25 cellular contexts compared by ENCODE assay signal in genomic region chr17:76356803-76357456, GRCh38. TPM values are rescaled to one million over a fixed set of nuclear protein-coding genes. Genes with fewer than 3 reads are reported as not detected.
A peak's percentile ranks its signal among the peaks of the same experiment; 100 is the strongest.
DNase-seq lines count a peak whose midpoint lies in the region; ATAC-seq and TF ChIP-seq lines count a peak whose summit lies in the region.
"Had no signal": no experiment of that assay in that cellular context is flagged by ENCODE, and none has a peak within 500 bp of the region (broad histone marks: within the 10 kb centered on the region; RNA-seq: fewer than 3 reads in every experiment).

No MANE protein-coding gene starts in this region.

- H3K27ac ChIP-seq in VCaP (0 out of 2 replicates have a peak overlapping the region, but pooled peaks have one; percentile 2), neural progenitor cell (no peak overlapping the region), gastrocnemius medialis (no peak overlapping the region)
- H3K27ac ChIP-seq: foreskin keratinocyte, pancreas, PC-9, right atrium auricular region, spleen, suprapubic skin had no signal

- H2AFZ ChIP-seq in neural progenitor cell (replicated peaks), result no peak overlapping the region
- H2AFZ ChIP-seq: PC-9 had no signal

- H3K4me3 ChIP-seq in neural progenitor cell (no peak overlapping the region), gastrocnemius medialis (no peak overlapping the region)
- H3K4me3 ChIP-seq: pancreas, PC-9, right atrium auricular region, spleen, suprapubic skin had no signal

- H3K27me3 Mint-ChIP-seq in IgD-negative memory B cell (no peaks in the 10 kb centered on the region), neural progenitor cell (ENCODE audit: insufficient read depth, low read depth) (peaks cover 6% of the 10 kb centered on the region)
- H3K27me3 Mint-ChIP-seq in activated T-cell treated with anti-CD3 and anti-CD28 coated beads, Interleukin-2, amount 50 U/mL, for 24 hours, result no peaks in the 10 kb centered on the region
- H3K27me3 Mint-ChIP-seq: naive thymus-derived CD8-positive, alpha-beta T cell; stimulated activated memory B cell treated with anti-CD40 and anti-IgM and Interleukin-4, amounts not matched to agents 10 μg/mL and 1 μg/mL and 100 μg/mL, for 72 hours had no signal

- TF ChIP-seq CTCF in VCaP (conservative IDR thresholded peaks at IDR 0.05) (no peak), neural progenitor cell (IDR thresholded peaks at IDR 0.05) (no peak), gastrocnemius medialis (IDR thresholded peaks at IDR 0.05 in 4 of 5, conservative IDR thresholded peaks at IDR 0.05 in 1 of 5) (no peak)

- H3F3A ChIP-seq in neural progenitor cell (ENCODE audit: low read depth), result peaks cover 11% of the 10 kb centered on the region

- H3K36me3 Mint-ChIP-seq in IgD-negative memory B cell (no peaks in the 10 kb centered on the region), neural progenitor cell (peaks cover 2% of the 10 kb centered on the region)
- peaks cover 7% of the 10 kb centered on the region for H3K36me3 Mint-ChIP-seq in activated T-cell treated with anti-CD3 and anti-CD28 coated beads, Interleukin-2, amount 50 U/mL, for 24 hours (ENCODE audit: low read depth)
- H3K36me3 Mint-ChIP-seq: naive thymus-derived CD8-positive, alpha-beta T cell; stimulated activated memory B cell treated with anti-CD40 and anti-IgM and Interleukin-4, amounts not matched to agents 10 μg/mL and 1 μg/mL and 100 μg/mL, for 72 hours had no signal

- H3K4me1 Mint-ChIP-seq in IgD-negative memory B cell (peaks cover 15 to 19% (median 16%) of the 10 kb centered on the region in 3 donors), neural progenitor cell (peaks cover 41% of the 10 kb centered on the region)
- peaks cover 18% of the 10 kb centered on the region for H3K4me1 Mint-ChIP-seq in activated T-cell treated with anti-CD3 and anti-CD28 coated beads, Interleukin-2, amount 50 U/mL, for 24 hours (ENCODE audit: low read depth)

- peaks cover 13% of the 10 kb centered on the region for H3K79me2 ChIP-seq in neural progenitor cell (ENCODE audit: low read depth)

- ATAC-seq in gastrocnemius medialis (no peak), GM21717 (IDR thresholded peaks at IDR 0.05; ENCODE audit: unreplicated experiment) (no peak)
- ATAC-seq: foreskin keratinocyte; left lobe of liver; naive thymus-derived CD8-positive, alpha-beta T cell; pancreas; stimulated activated memory B cell treated with anti-CD40 and anti-IgM and Interleukin-4, amounts not matched to agents 10 μg/mL and 1 μg/mL and 100 μg/mL, for 72 hours had no signal

- no peak overlapping the region for H3K9ac ChIP-seq in neural progenitor cell

- H3K36me3 ChIP-seq in neural progenitor cell (no peaks in the 10 kb centered on the region), gastrocnemius medialis (no peaks in the 10 kb centered on the region)
- H3K36me3 ChIP-seq: pancreas, right atrium auricular region, spleen, suprapubic skin had no signal

- H3K4me1 ChIP-seq in neural progenitor cell (peaks cover 7% of the 10 kb centered on the region), gastrocnemius medialis (peaks cover 3 to 13% of the 10 kb centered on the region in 2 donors)

- H3K27me3 ChIP-seq in neural progenitor cell (peaks cover 5% of the 10 kb centered on the region), gastrocnemius medialis (no peaks in the 10 kb centered on the region)
- H3K27me3 ChIP-seq: foreskin keratinocyte, pancreas, right atrium auricular region, spleen, suprapubic skin had no signal

- no peak overlapping the region for H3K4me2 ChIP-seq in neural progenitor cell
- H3K4me2 ChIP-seq: PC-9 had no signal

- no peak for TF ChIP-seq POLR2A in gastrocnemius medialis (IDR thresholded peaks at IDR 0.05)

- H3K4me3 Mint-ChIP-seq in IgD-negative memory B cell (peak overlapping the region; percentile 4 to 83 (median 36)), neural progenitor cell (peak overlapping the region; percentile 50)
- no peak overlapping the region for H3K4me3 Mint-ChIP-seq in activated T-cell treated with anti-CD3 and anti-CD28 coated beads, Interleukin-2, amount 50 U/mL, for 24 hours
- H3K4me3 Mint-ChIP-seq: activated CD4-positive, alpha-beta memory T cell treated with anti-CD3 and anti-CD28 coated beads, Interleukin-2, amount 10 ng/mL, durations not matched to agents 7 days and 5 days; naive thymus-derived CD8-positive, alpha-beta T cell; stimulated activated memory B cell treated with anti-CD40 and anti-IgM and Interleukin-4, amounts not matched to agents 10 μg/mL and 1 μg/mL and 100 μg/mL, for 72 hours had no signal

- no peaks in the 10 kb centered on the region for H3K9me3 ChIP-seq in neural progenitor cell (ENCODE audit: low read depth)
- H3K9me3 ChIP-seq in gastrocnemius medialis, result no peaks in the 10 kb centered on the region
- H3K9me3 ChIP-seq: pancreas, right atrium auricular region, spleen, suprapubic skin had no signal

- intact Hi-C loops in gastrocnemius medialis (cut with DNase I; ENCODE audit: low total_unique reads), result no loop called here

- in situ Hi-C loops in gastrocnemius medialis (cut with MboI; ENCODE audit: low sequenced_read_pairs in 4 of 4), result no loop called here

- no peaks in the 10 kb centered on the region for H4K20me1 ChIP-seq in neural progenitor cell (ENCODE audit: low read depth)

- DNase-seq in DMS53 treated with DMSO at 0.1 percent for 48 hours (lab: John Stamatoyannopoulos, UW; ENCODE audit: unreplicated experiment) (peak; percentile 30), neural progenitor cell (ENCODE audit: low spot score) (no peak), gastrocnemius medialis (no peak)
- DNase-seq in activated T-cell treated with anti-CD3 and anti-CD28 coated beads, Interleukin-2, amount 50 U/mL, for 24 hours, result no peak
- DNase-seq: activated CD4-positive, alpha-beta memory T cell treated with anti-CD3 and anti-CD28 coated beads, Interleukin-2, amount 10 ng/mL, durations not matched to agents 7 days and 5 days; activated CD4-positive, CD25-positive, alpha-beta regulatory T cell treated with anti-CD3 and anti-CD28 coated beads, Interleukin-2, amount 50 U/mL, for 72 hours; CD4-positive, CD25-positive, alpha-beta regulatory T cell; effector CD8-positive, alpha-beta T cell; foreskin keratinocyte; naive thymus-derived CD8-positive, alpha-beta T cell; NCI-H187; NCI-H2227 treated with DMSO at 0.1 percent for 48 hours; PC-9; SIG-M5; spleen; stimulated activated CD4-positive, alpha-beta T cell treated with anti-CD3 and anti-CD28 coated beads, Interleukin-2, amount 100 ng/mL, for 48 hours had no signal

- H3K9me3 Mint-ChIP-seq in IgD-negative memory B cell, result no peaks in the 10 kb centered on the region
- H3K9me3 Mint-ChIP-seq in neural progenitor cell, result no peaks in the 10 kb centered on the region
- H3K9me3 Mint-ChIP-seq in activated T-cell treated with anti-CD3 and anti-CD28 coated beads, Interleukin-2, amount 50 U/mL, for 24 hours, result no peaks in the 10 kb centered on the region
- H3K9me3 Mint-ChIP-seq: activated CD4-positive, alpha-beta memory T cell treated with anti-CD3 and anti-CD28 coated beads, Interleukin-2, amount 10 ng/mL, durations not matched to agents 7 days and 5 days; brain; CD4-positive, CD25-positive, alpha-beta regulatory T cell; naive thymus-derived CD8-positive, alpha-beta T cell; stimulated activated memory B cell treated with anti-CD40 and anti-IgM and Interleukin-4, amounts not matched to agents 10 μg/mL and 1 μg/mL and 100 μg/mL, for 72 hours had no signal

- H3K27ac Mint-ChIP-seq in IgD-negative memory B cell (no peak overlapping the region), neural progenitor cell (no peak overlapping the region)
- no peak overlapping the region for H3K27ac Mint-ChIP-seq in activated T-cell treated with anti-CD3 and anti-CD28 coated beads, Interleukin-2, amount 50 U/mL, for 24 hours
- H3K27ac Mint-ChIP-seq: activated CD4-positive, alpha-beta memory T cell treated with anti-CD3 and anti-CD28 coated beads, Interleukin-2, amount 10 ng/mL, durations not matched to agents 7 days and 5 days; brain; CD4-positive, CD25-positive, alpha-beta regulatory T cell; stimulated activated memory B cell treated with anti-CD40 and anti-IgM and Interleukin-4, amounts not matched to agents 10 μg/mL and 1 μg/mL and 100 μg/mL, for 72 hours had no signal

RNA-seq across cellular contexts. Expression of gene PRPSAP1, which starts 3.2 kb away (rescaled TPM):
- 62.0 TPM for polyA plus RNA-seq in IgD-negative memory B cell
- total RNA-seq in neural progenitor cell (ENCODE audit: low replicate concordance) (73.7 and 89.7 TPM in 2 replicates), gastrocnemius medialis (10 to 100 TPM; 10.2 to 23.4 (median 15.9) TPM)

RNA-seq across cellular contexts. Expression of gene SPHK1, which starts 27.5 kb away (rescaled TPM):
- polyA plus RNA-seq in IgD-negative memory B cell, result not detected
- total RNA-seq in neural progenitor cell (ENCODE audit: low replicate concordance) (1.3 and 1.9 TPM in 2 replicates), gastrocnemius medialis (1 to 10 TPM in 3 of 4 donors, under 1 TPM in 1; 0.66 to 5.0 (median 2.5) TPM)

RNA-seq across cellular contexts. Expression of gene QRICH2, which starts 48.9 kb away (rescaled TPM):
- polyA plus RNA-seq in IgD-negative memory B cell, result 0.14 TPM
- total RNA-seq in neural progenitor cell (ENCODE audit: low replicate concordance), result 1.7 and 2.3 TPM in 2 replicates
- total RNA-seq in gastrocnemius medialis, result 1 to 10 TPM in 3 of 4 donors, under 1 TPM in 1; 0.59 to 2.4 (median 1.1) TPM
